Comparison of ENCODE assay signal across 20 cellular contexts in the genomic region with DNA sequence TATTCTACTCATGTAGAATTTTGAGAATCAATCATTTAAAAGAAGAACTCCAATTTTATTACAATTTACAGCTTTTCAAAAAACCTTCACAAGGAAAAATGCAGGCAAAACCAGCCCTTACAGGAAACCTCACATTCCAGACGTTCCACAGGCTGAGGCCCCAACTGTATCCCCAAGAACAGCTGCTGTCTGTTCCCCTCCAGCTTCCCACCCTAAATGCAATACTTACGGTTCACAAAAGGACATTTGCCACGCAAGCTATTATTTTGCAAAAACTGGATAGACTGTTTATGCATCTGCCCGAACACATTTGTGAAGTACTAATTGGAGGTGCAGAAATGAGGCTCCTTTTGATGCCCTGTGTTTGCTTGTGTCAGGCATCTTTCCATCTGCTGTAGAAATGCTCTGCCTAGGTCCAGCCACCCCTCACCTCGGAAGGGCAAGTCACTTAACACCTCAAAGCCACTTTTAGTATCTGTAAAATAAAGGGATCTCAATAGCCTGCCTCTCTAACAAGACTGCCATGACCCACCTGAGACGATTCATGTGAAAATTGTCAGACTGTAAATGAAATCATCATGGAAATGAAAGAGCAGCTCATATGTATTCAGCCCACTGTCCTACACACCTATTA. TPM values are rescaled to one million over a fixed set of nuclear protein-coding genes. Genes with fewer than 3 reads are reported as not detected.
DNase-seq lines count a peak whose midpoint lies in the region; ATAC-seq and TF ChIP-seq lines count a peak whose summit lies in the region.
"Had no signal": no experiment of that assay in that cellular context is flagged by ENCODE, and none has a peak within 500 bp of the region (broad histone marks: within the 10 kb centered on the region; RNA-seq: fewer than 3 reads in every experiment).

No MANE protein-coding gene starts in this region.

- DNase-seq in choroid plexus epithelial cell (ENCODE audit: low read depth): peak; percentile 92
- peak; percentile 46 for DNase-seq in iris pigment epithelial cell (ENCODE audit: low read depth)
- peak; percentile 48 for DNase-seq in skeletal muscle cell (ENCODE audit: low read depth)
- DNase-seq in NCI-H748 (lab: John Stamatoyannopoulos, UW; ENCODE audit: unreplicated experiment): no peak
- DNase-seq in nucleus accumbens (lab: John Stamatoyannopoulos, UW): no peak
- DNase-seq in breast epithelium (ENCODE audit: low spot score in 2 of 2): no peak
- DNase-seq: activated CD4-positive, alpha-beta memory T cell treated with anti-CD3 and anti-CD28 coated beads for 36 hours; activated T-cell treated with anti-CD3 and anti-CD28 coated beads, Interleukin-2, amount 50 U/mL, for 24 hours; central memory CD4-positive, alpha-beta T cell; foreskin keratinocyte; islet precursor cell; NCI-H1105; NCI-H82; occipital lobe; stimulated activated CD4-positive, alpha-beta T cell treated with anti-CD3 and anti-CD28 coated beads, Interleukin-4, amount 100 ng/mL, for 4 hours had no signal

- no peak for ATAC-seq in HG03025 (IDR thresholded peaks at IDR 0.05; ENCODE audit: low FRiP score, unreplicated experiment)
- ATAC-seq: foreskin keratinocyte, K562 had no signal

- peak overlapping the region; percentile 56; the same call in 1 of the 2 replicates for H3K9ac ChIP-seq in HUES64 (ENCODE audit: low read depth, low read length)
- H3K9ac ChIP-seq: BLaER1 had no signal

- no peaks in the 10 kb centered on the region for H3K36me3 ChIP-seq in HUES64 (ENCODE audit: insufficient read depth, low read length)
- H3K36me3 ChIP-seq in breast epithelium: no peaks in the 10 kb centered on the region
- H3K36me3 ChIP-seq: BLaER1, thoracic aorta had no signal

- H3K9me3 ChIP-seq in HUES64 (ENCODE audit: insufficient read depth, low read depth, low read length) (no peaks in the 10 kb centered on the region), breast epithelium (no peaks in the 10 kb centered on the region)
- H3K9me3 ChIP-seq: BLaER1, thoracic aorta had no signal

- TF ChIP-seq POLR2A in breast epithelium (IDR thresholded peaks at IDR 0.05): no peak

- 52% methylated on average over 6 of the region's 6 CpGs for WGBS in HUES64

- peaks cover 33% of the 10 kb centered on the region for H3K4me1 ChIP-seq in HUES64 (ENCODE audit: insufficient read depth, low read length)
- H3K4me1 ChIP-seq in breast epithelium: no peaks in the 10 kb centered on the region
- H3K4me1 ChIP-seq: foreskin keratinocyte had no signal

- H3K27me3 ChIP-seq in HUES64 (ENCODE audit: insufficient read depth, low read length) (no peaks in the 10 kb centered on the region), breast epithelium (no peaks in the 10 kb centered on the region)
- H3K27me3 ChIP-seq: BLaER1, foreskin keratinocyte had no signal

- H3K4me3 ChIP-seq in HUES64 (ENCODE audit: low read length): peak overlapping the region; percentile 38
- no peak overlapping the region for H3K4me3 ChIP-seq in choroid plexus epithelial cell (ENCODE audit: low read depth, low read length)
- H3K4me3 ChIP-seq in skeletal muscle cell (ENCODE audit: low read depth, low read length): no peak overlapping the region
- H3K4me3 ChIP-seq in breast epithelium: no peak overlapping the region
- H3K4me3 ChIP-seq: BLaER1, K562, thoracic aorta had no signal

- intact Hi-C loops in breast epithelium (cut with DNase I; ENCODE audit: low total_unique reads): no loop called here

- peak overlapping the region; percentile 55; the same call in 1 of the 2 replicates for H3K27ac ChIP-seq in HUES64 (ENCODE audit: low read depth, low read length)
- H3K27ac ChIP-seq in breast epithelium: no peak overlapping the region
- H3K27ac ChIP-seq: BLaER1, foreskin keratinocyte, thoracic aorta had no signal

- TF ChIP-seq CTCF in choroid plexus epithelial cell (conservative IDR thresholded peaks at IDR 0.05; ENCODE audit: low read depth, low read length): no peak
- no peak for TF ChIP-seq CTCF in breast epithelium (IDR thresholded peaks at IDR 0.05)

RNA-seq across cellular contexts. Expression of gene PDE10A, which starts 26.5 kb away (rescaled TPM):
- polyA plus RNA-seq in HUES64 (2013, experiment 1 of 2): 2.3 TPM
- polyA plus RNA-seq in HUES64 (2013, experiment 2 of 2): 3.7 TPM
- 10 to 100 TPM in 2 of 3 donors, 1 to 10 TPM in 1; 2.7 to 22.0 (median 12.6) TPM for total RNA-seq in breast epithelium
- total RNA-seq: activated CD4-positive, alpha-beta memory T cell treated with anti-CD3 and anti-CD28 coated beads for 36 hours; foreskin keratinocyte had no signal
- polyA plus RNA-seq: foreskin keratinocyte, K562 had no signal

Comparison
In these comparisons a context has a peak if more than half of its experiments do, and no peak if none do; other contexts are left out.
1. DNase-seq: peak in choroid plexus epithelial cell (single experiment), iris pigment epithelial cell (single experiment) and skeletal muscle cell (single experiment); none in NCI-H748 (single experiment), nucleus accumbens (0 of 56) and breast epithelium (0 of 2).